Comparison of ENCODE assay signal across 8 cellular contexts in genomic region chr1:203327684-203328457, GRCh38. TPM values are rescaled to one million over a fixed set of nuclear protein-coding genes. Genes with fewer than 3 reads are reported as not detected.
DNase-seq lines count a peak whose midpoint lies in the region; ATAC-seq and TF ChIP-seq lines count a peak whose summit lies in the region.

No MANE protein-coding gene starts in this region.

- peak overlapping the region; percentile 84 for H3K14ac ChIP-seq in trophoblast cell (ENCODE audit: low read length)

- H3K4me1 ChIP-seq in HUES6 (ENCODE audit: control insufficient read depth, insufficient read depth, low read length) (peaks cover 34% of the 10 kb centered on the region), trophoblast cell (ENCODE audit: control insufficient read depth in 1 of 2, insufficient read depth in 2 of 2, low read length in 2 of 2) (peaks cover 2 to 9% of the 10 kb centered on the region in 2 experiments)

- peak overlapping the region; percentile 87 for H4K91ac ChIP-seq in trophoblast cell (ENCODE audit: low read depth, low read length)

- H3K9ac ChIP-seq in HUES6 (ENCODE audit: low read length) (peak overlapping the region; percentile 44), trophoblast cell (ENCODE audit: low read length) (no peak overlapping the region)

- peaks cover 63% of the 10 kb centered on the region for H3K4me1 Mint-ChIP-seq in activated naive CD8-positive, alpha-beta T cell treated with anti-CD3 and anti-CD28 coated beads, Interleukin-2, amount 50 U/mL, for 24 hours

- H3K27me3 Mint-ChIP-seq in activated naive CD8-positive, alpha-beta T cell treated with anti-CD3 and anti-CD28 coated beads, Interleukin-2, amount 50 U/mL, for 24 hours, result no peaks in the 10 kb centered on the region

- H3K27me3 ChIP-seq in HUES6 (ENCODE audit: control insufficient read depth, insufficient read depth, low read length), result peaks cover 48% of the 10 kb centered on the region
- H3K27me3 ChIP-seq in trophoblast cell (ENCODE audit: insufficient read depth, low read length), result no peaks in the 10 kb centered on the region

- H3K4me3 ChIP-seq in HUES6 (ENCODE audit: low read depth, low read length) (peak overlapping the region; percentile 53), trophoblast cell (ENCODE audit: low read depth, low read length) (peak overlapping the region; percentile 4)

- H2BK120ac ChIP-seq in trophoblast cell (ENCODE audit: insufficient read depth, low read length, poor library complexity), result peak overlapping the region; percentile 97

- H3K27ac ChIP-seq in HUES6 (ENCODE audit: low read depth, low read length) (peak overlapping the region; percentile 7; the same call in 1 of the 2 replicates), trophoblast cell (ENCODE audit: low read depth, low read length) (peak overlapping the region; percentile 73)

- H3K27ac Mint-ChIP-seq in activated naive CD8-positive, alpha-beta T cell treated with anti-CD3 and anti-CD28 coated beads, Interleukin-2, amount 50 U/mL, for 24 hours, result peak overlapping the region; percentile 93

- peak; percentile 29 for ATAC-seq in GM21447 (IDR thresholded peaks at IDR 0.05; ENCODE audit: unreplicated experiment)
- ATAC-seq in activated naive CD8-positive, alpha-beta T cell treated with anti-CD3 and anti-CD28 coated beads, Interleukin-2, amount 50 U/mL, for 24 hours, result peak; percentile 60

- no peaks in the 10 kb centered on the region for H3K9me3 Mint-ChIP-seq in activated naive CD8-positive, alpha-beta T cell treated with anti-CD3 and anti-CD28 coated beads, Interleukin-2, amount 50 U/mL, for 24 hours

- peak overlapping the region; percentile 80 for H3K4me2 ChIP-seq in trophoblast cell (ENCODE audit: low read length)

- H2BK5ac ChIP-seq in trophoblast cell (ENCODE audit: low read depth, low read length, poor library complexity), result peak overlapping the region; percentile 68

- peak overlapping the region; percentile 96 for H2AFZ ChIP-seq in trophoblast cell (ENCODE audit: insufficient read depth, low read length, poor library complexity)

- H3K9me3 ChIP-seq in HUES6 (ENCODE audit: control insufficient read depth, insufficient read depth, low read depth, low read length), result no peaks in the 10 kb centered on the region
- peaks cover 3% of the 10 kb centered on the region for H3K9me3 ChIP-seq in trophoblast cell (ENCODE audit: insufficient read depth, low read depth, low read length)

- H2AK5ac ChIP-seq in trophoblast cell (ENCODE audit: low read length), result peak overlapping the region; percentile 62

- WGBS in trophoblast cell (ENCODE audit: extremely low coverage, insufficient coverage, insufficient read length), result no CpG with 5 or more reads among the region's 31 CpGs

- peak overlapping the region; percentile 79 for H3K4me3 Mint-ChIP-seq in activated naive CD8-positive, alpha-beta T cell treated with anti-CD3 and anti-CD28 coated beads, Interleukin-2, amount 50 U/mL, for 24 hours

- H3K23ac ChIP-seq in trophoblast cell (ENCODE audit: low read length), result no peak overlapping the region

- DNase-seq in EH (ENCODE audit: low read depth), result peak; percentile 66
- peak; percentile 63 for DNase-seq in activated naive CD8-positive, alpha-beta T cell treated with anti-CD3 and anti-CD28 coated beads, Interleukin-2, amount 50 U/mL, for 24 hours
- DNase-seq in cardiac septum (ENCODE audit: low spot score), result peak; percentile 86
- peak; percentile 33 to 60 for DNase-seq in trophoblast cell
- DNase-seq in GM19240 (ENCODE audit: insufficient read length, low spot score), result no peak

- H3K36me3 Mint-ChIP-seq in activated naive CD8-positive, alpha-beta T cell treated with anti-CD3 and anti-CD28 coated beads, Interleukin-2, amount 50 U/mL, for 24 hours (ENCODE audit: low read depth), result no peaks in the 10 kb centered on the region

- 0 out of 2 replicates have a peak, but pooled peaks have one; percentile 42 for TF ChIP-seq POLR2A in Raji (IDR thresholded peaks at IDR 0.05; ENCODE audit: insufficient read depth, low read depth, low read length)

- intact Hi-C loops in cardiac septum (cut with DNase I), result loop anchor here (1.0 to 5.0 kb wide), 4 partner anchors 21 to 201 kb away; partner anchors contain the start of gene ADORA1

- peak overlapping the region; percentile 89 for H2BK12ac ChIP-seq in trophoblast cell (ENCODE audit: low read length)

- H3K18ac ChIP-seq in trophoblast cell (ENCODE audit: low read length), result peak overlapping the region; percentile 77

- H3K79me1 ChIP-seq in trophoblast cell (ENCODE audit: low read length), result peaks cover 10% of the 10 kb centered on the region

- H4K8ac ChIP-seq in trophoblast cell (ENCODE audit: low read depth, low read length), result peak overlapping the region; percentile 89

- H4K12ac ChIP-seq in trophoblast cell (ENCODE audit: low read depth, low read length), result peak overlapping the region; percentile 91

- H3K79me2 ChIP-seq in trophoblast cell (ENCODE audit: control insufficient read depth, insufficient read depth, low read length, poor library complexity), result no peaks in the 10 kb centered on the region

- H3K36me3 ChIP-seq in HUES6 (ENCODE audit: control insufficient read depth, insufficient read depth, low read length) (no peaks in the 10 kb centered on the region), trophoblast cell (ENCODE audit: control insufficient read depth in 1 of 2, insufficient read depth in 2 of 2, low read length in 2 of 2) (no peaks in the 10 kb centered on the region)

- H3K4ac ChIP-seq in trophoblast cell (ENCODE audit: low read depth, low read length), result peak overlapping the region; percentile 77

RNA-seq across cellular contexts. Expression of gene BTG2, which starts 22.6 kb away (rescaled TPM):
- 54.2 TPM for total RNA-seq in cardiac septum
- polyA plus RNA-seq in trophoblast cell (2013), result 28.9 and 30.4 TPM in 2 replicates

RNA-seq across cellular contexts. Expression of gene FMOD, which starts 23.1 kb away (rescaled TPM):
- total RNA-seq in cardiac septum, result 66.0 TPM
- polyA plus RNA-seq in trophoblast cell (2013), result 0.32 and 0.34 TPM in 2 replicates
